In genomic region chr19:18588611-18589379, GRCh38 we compare ENCODE assay signal across 8 cellular contexts. TPM values are rescaled to one million over a fixed set of nuclear protein-coding genes. Genes with fewer than 3 reads are reported as not detected.
DNase-seq lines count a peak whose midpoint lies in the region; ATAC-seq and TF ChIP-seq lines count a peak whose summit lies in the region.

REX1BD (plus strand) TSS chr19:18588798; CDS start chr19:18588802, 4 bp downstream.

- DNase-seq in DMS 273 treated with DMSO at 0.1 percent for 48 hours (lab: John Stamatoyannopoulos, UW) = peak; percentile 48
- peak; percentile 86 for DNase-seq in activated T-cell treated with anti-CD3 and anti-CD28 coated beads, Interleukin-2, amount 50 U/mL, for 1 hour
- peak; percentile 88 to 91 for DNase-seq in stimulated activated CD8-positive, alpha-beta memory T cell treated with anti-CD3 and anti-CD28 coated beads, Interleukin-7, amount 100 ng/mL, for 4 hours (ENCODE audit: low read depth in 2 of 2)

- H3K36me3 ChIP-seq in HUES64 (ENCODE audit: insufficient read depth, low read length) (peaks cover 4% of the 10 kb centered on the region; the same call in 1 of the 2 replicates), muscle layer of duodenum (ENCODE audit: control insufficient read depth in 1 of 2, insufficient read depth in 2 of 2, low read length in 2 of 2) (peaks cover 5 to 8% of the 10 kb centered on the region in 2 donors)

- H3K9me3 ChIP-seq in HUES64 (ENCODE audit: insufficient read depth, low read depth, low read length) = no peaks in the 10 kb centered on the region
- no peaks in the 10 kb centered on the region for H3K9me3 ChIP-seq in muscle layer of duodenum (ENCODE audit: control insufficient read depth in 1 of 2, low read length in 2 of 2)

- H3K4me3 ChIP-seq in HUES64 (ENCODE audit: low read length) (peak within 1 kb of the TSS; percentile 83), muscle layer of duodenum (ENCODE audit: low read depth in 1 of 2, low read length in 2 of 2) (peak within 1 kb of the TSS; percentile 53 to 97)

- H3K27ac ChIP-seq in HUES64 (ENCODE audit: low read depth, low read length) (peak within 1 kb of the TSS; percentile 95), muscle layer of duodenum (ENCODE audit: low read length) (no peak within 1 kb of the TSS)

- H3K9ac ChIP-seq in HUES64 (ENCODE audit: low read depth, low read length) = peak within 1 kb of the TSS; percentile 92

- H3K4me1 ChIP-seq in HUES64 (ENCODE audit: insufficient read depth, low read length) (peaks cover 9% of the 10 kb centered on the region), muscle layer of duodenum (ENCODE audit: control insufficient read depth in 1 of 2, insufficient read depth in 2 of 2, low read length in 2 of 2) (peaks cover 9 to 16% of the 10 kb centered on the region in 2 donors)

- no peaks in the 10 kb centered on the region for H3K27me3 ChIP-seq in HUES64 (ENCODE audit: insufficient read depth, low read length)
- H3K27me3 ChIP-seq in muscle layer of duodenum (ENCODE audit: low read depth, low read length) = no peaks in the 10 kb centered on the region

- ATAC-seq in GM21447 (IDR thresholded peaks at IDR 0.05; ENCODE audit: unreplicated experiment) (peak; percentile 73), esophagus mucosa (peak; percentile 79)

- WGBS in HUES64 = under 1% methylated on average over 72 of the region's 72 CpGs

TF ChIP-seq in PFSK-1, 5 proteins besides CTCF, POLR2A, EP300 and RAD21:
- TF ChIP-seq TAF1 (IDR thresholded peaks at IDR 0.05; ENCODE audit: borderline replicate concordance, insufficient read depth, low read length) = peak; percentile 74; the same call in 1 of the 2 replicates
- peak; percentile 95 for TF ChIP-seq POLR2AphosphoS5 (IDR thresholded peaks at IDR 0.05; ENCODE audit: low read depth, low read length)
- no peak for TF ChIP-seq REST (IDR thresholded peaks at IDR 0.05; ENCODE audit: insufficient read depth in 1 of 2, low read depth in 2 of 2, low read length in 2 of 2)
- 0 out of 2 replicates have a peak, but pooled peaks have one; percentile 35 for TF ChIP-seq SIN3A (IDR thresholded peaks at IDR 0.05; ENCODE audit: borderline replicate concordance, insufficient read depth, low read length)
- peak; percentile 64 for TF ChIP-seq FOXP2 (optimal IDR thresholded peaks at IDR 0.05; ENCODE audit: borderline replicate concordance, extremely low read depth, extremely low read length, insufficient read depth)

RNA-seq across cellular contexts. Expression of gene REX1BD, which starts in this region (rescaled TPM):
- 52.1 TPM for polyA plus RNA-seq in HUES64 (2013, experiment 1 of 2)
- polyA plus RNA-seq in HUES64 (2013, experiment 2 of 2) = 45.2 TPM
- 155 TPM for polyA plus RNA-seq in PFSK-1 (2012; ENCODE audit: insufficient read length, low read depth)
- 41.3 TPM for total RNA-seq in esophagus mucosa
